In genomic region chr10:109919224-109919623, GRCh38 we compare ENCODE assay signal across 1 cellular context.
TF ChIP-seq lines count a peak whose summit lies in the region.

No MANE protein-coding gene starts in this region.

TF ChIP-seq in GM12878, 131 proteins besides CTCF, POLR2A, EP300 and RAD21 (continued from another document and continues in another):
- TF ChIP-seq KAT2A (conservative IDR thresholded peaks at IDR 0.05; ENCODE audit: control insufficient read depth, low read depth, low read length) (no peak), NBN (IDR thresholded peaks at IDR 0.05) (no peak), ZNF592 (IDR thresholded peaks at IDR 0.05) (no peak), KDM1A (IDR thresholded peaks at IDR 0.05; ENCODE audit: borderline replicate concordance) (no peak), MTA2 (IDR thresholded peaks at IDR 0.05; ENCODE audit: low read depth) (peak; percentile 37; the same call in 1 of the 2 replicates), PKNOX1 (IDR thresholded peaks at IDR 0.05) (peak; percentile 68), MEF2B (IDR thresholded peaks at IDR 0.05; ENCODE audit: partially characterized antibody, poor library complexity, severe bottlenecking) (no peak), ZNF274 (IDR thresholded peaks at IDR 0.05; ENCODE audit: insufficient read depth, insufficient read length) (no peak), LARP7 (IDR thresholded peaks at IDR 0.05) (no peak), TARDBP (IDR thresholded peaks at IDR 0.05; ENCODE audit: borderline replicate concordance) (no peak), SIN3A (IDR thresholded peaks at IDR 0.05; ENCODE audit: low read depth, low read length) (no peak), KLF5 (IDR thresholded peaks at IDR 0.05; ENCODE audit: partially characterized antibody) (no peak), ZSCAN29 (IDR thresholded peaks at IDR 0.05) (no peak), FOXM1 (IDR thresholded peaks at IDR 0.05; ENCODE audit: low read depth, low read length) (no peak), PML (IDR thresholded peaks at IDR 0.05; ENCODE audit: low read length) (no peak), JUNB (IDR thresholded peaks at IDR 0.05) (peak; percentile 77), IKZF1 (conservative IDR thresholded peaks at IDR 0.05) (no peak), DPF2 (IDR thresholded peaks at IDR 0.05) (peak; percentile 32; the same call in 1 of the 2 replicates), SREBF1 (IDR thresholded peaks at IDR 0.05; ENCODE audit: low read length) (no peak), BRCA1 (IDR thresholded peaks at IDR 0.05; ENCODE audit: low read depth, low read length) (no peak), MYC (IDR thresholded peaks at IDR 0.05; ENCODE audit: insufficient read depth, insufficient read length, insufficient replicate concordance, low read length, severe bottlenecking) (no peak), POLR2AphosphoS2 (IDR thresholded peaks at IDR 0.05; ENCODE audit: low read depth, low read length) (no peak), TCF3 (IDR thresholded peaks at IDR 0.05; ENCODE audit: borderline replicate concordance, insufficient read depth, low read depth, low read length) (no peak), NR2F1 (conservative IDR thresholded peaks at IDR 0.05) (no peak), EGR1 (IDR thresholded peaks at IDR 0.05; ENCODE audit: borderline replicate concordance in 1 of 2, low read depth in 2 of 2, low read length in 2 of 2) (no peak), PRDM15 (CRISPR knock-in tag; IDR thresholded peaks at IDR 0.05) (no peak), JUND (IDR thresholded peaks at IDR 0.05; ENCODE audit: low read depth, low read length) (no peak), BACH1 (IDR thresholded peaks at IDR 0.05; ENCODE audit: borderline replicate concordance) (no peak), MYB (IDR thresholded peaks at IDR 0.05; ENCODE audit: borderline replicate concordance, low read depth, low read length) (no peak), USF2 (IDR thresholded peaks at IDR 0.05; ENCODE audit: borderline replicate concordance, low read depth, low read length) (no peak), CUX1 (IDR thresholded peaks at IDR 0.05; ENCODE audit: insufficient replicate concordance, low read depth, low read length) (no peak), WRNIP1 (IDR thresholded peaks at IDR 0.05; ENCODE audit: borderline replicate concordance, low read depth, low read length) (no peak), IKZF2 (IDR thresholded peaks at IDR 0.05) (0 out of 4 replicates have a peak, but pooled peaks of 1 of the 2 experiments have one; percentile 27), USF1 (IDR thresholded peaks at IDR 0.05; ENCODE audit: borderline replicate concordance, extremely low read length, insufficient read depth, low read depth, low read length) (no peak), ZNF217 (IDR thresholded peaks at IDR 0.05) (no peak), ESRRA (IDR thresholded peaks at IDR 0.05; ENCODE audit: low read length) (no peak), ZZZ3 (IDR thresholded peaks at IDR 0.05; ENCODE audit: control insufficient read depth, insufficient read length, low read depth) (no peak), NFIC (IDR thresholded peaks at IDR 0.05; ENCODE audit: low read depth, low read length) (0 out of 2 replicates have a peak, but pooled peaks have one; percentile 31), RCOR1 (conservative IDR thresholded peaks at IDR 0.05; ENCODE audit: low read depth, low read length) (no peak), ATF7 (IDR thresholded peaks at IDR 0.05; ENCODE audit: low read depth) (0 out of 2 replicates have a peak, but pooled peaks have one; percentile 16), IRF5 (IDR thresholded peaks at IDR 0.05; ENCODE audit: borderline replicate concordance) (no peak), BCL3 (IDR thresholded peaks at IDR 0.05; ENCODE audit: borderline replicate concordance, insufficient read depth, low read depth, low read length, poor library complexity, severe bottlenecking) (no peak), RFX5 (IDR thresholded peaks at IDR 0.05; ENCODE audit: low read depth, low read length) (no peak), CHD1 (IDR thresholded peaks at IDR 0.05; ENCODE audit: low read depth, low read length) (no peak), SRF (IDR thresholded peaks at IDR 0.05; ENCODE audit: low read depth in 2 of 2, low read length in 2 of 2) (no peak), MTA3 (IDR thresholded peaks at IDR 0.05; ENCODE audit: borderline replicate concordance, low read length) (no peak), RUNX3 (IDR thresholded peaks at IDR 0.05; ENCODE audit: low read length) (peak; percentile 85), ZNF384 (IDR thresholded peaks at IDR 0.05; ENCODE audit: borderline replicate concordance, low read depth, low read length) (no peak), SPI1 (IDR thresholded peaks at IDR 0.05; ENCODE audit: borderline replicate concordance, insufficient read depth, low read depth, low read length) (no peak)
